In the genomic region with DNA sequence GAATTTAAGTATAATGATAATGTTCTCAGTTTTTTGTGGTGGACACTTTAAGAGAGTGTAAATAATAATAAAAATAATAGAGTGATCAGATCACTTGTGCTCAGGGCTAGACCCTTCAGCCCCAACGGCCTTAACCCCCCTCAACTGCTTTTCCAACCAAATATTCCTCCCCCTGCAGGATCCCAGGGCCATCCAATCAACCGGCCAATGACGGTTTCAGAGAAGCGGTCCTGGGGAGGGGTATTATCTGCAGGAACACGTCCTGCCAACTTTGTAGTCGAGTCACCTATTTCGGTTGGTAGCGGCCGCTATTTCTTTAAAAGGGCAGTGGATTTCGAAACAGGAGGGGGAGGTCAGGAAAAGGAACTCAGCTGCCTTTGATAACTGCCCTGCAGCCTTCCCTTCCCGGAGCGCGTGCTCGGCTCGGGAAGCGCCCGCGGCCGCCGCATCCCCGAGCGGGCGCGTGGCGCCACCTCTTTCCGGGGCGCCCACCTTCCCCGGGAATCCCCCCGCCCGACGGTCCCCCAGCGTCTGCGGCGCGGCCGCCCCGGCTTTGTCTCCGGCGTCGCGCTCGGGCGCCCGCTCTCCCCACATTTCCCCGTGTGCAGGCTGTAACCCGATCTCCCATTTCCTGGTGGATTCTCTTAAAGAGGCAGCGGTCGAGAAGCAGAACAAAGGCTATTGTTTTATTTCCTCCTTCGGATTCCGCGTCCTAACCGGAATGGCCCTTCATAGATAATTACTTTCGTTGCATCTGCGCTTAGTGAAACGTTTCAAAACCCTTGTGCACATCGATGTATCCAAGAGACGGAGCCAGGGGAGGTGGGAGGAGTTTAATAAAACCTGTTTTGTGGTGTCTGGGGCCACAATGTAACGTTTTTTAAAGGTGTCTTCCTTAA, we compare ENCODE assay signal across 1 cellular context.
TF ChIP-seq lines count a peak whose summit lies in the region.

No MANE protein-coding gene starts in this region.

TF ChIP-seq in GM12878, 131 proteins besides CTCF, POLR2A, EP300 and RAD21 (continued from another document and continues in another):
- TF ChIP-seq, protein P1, sequence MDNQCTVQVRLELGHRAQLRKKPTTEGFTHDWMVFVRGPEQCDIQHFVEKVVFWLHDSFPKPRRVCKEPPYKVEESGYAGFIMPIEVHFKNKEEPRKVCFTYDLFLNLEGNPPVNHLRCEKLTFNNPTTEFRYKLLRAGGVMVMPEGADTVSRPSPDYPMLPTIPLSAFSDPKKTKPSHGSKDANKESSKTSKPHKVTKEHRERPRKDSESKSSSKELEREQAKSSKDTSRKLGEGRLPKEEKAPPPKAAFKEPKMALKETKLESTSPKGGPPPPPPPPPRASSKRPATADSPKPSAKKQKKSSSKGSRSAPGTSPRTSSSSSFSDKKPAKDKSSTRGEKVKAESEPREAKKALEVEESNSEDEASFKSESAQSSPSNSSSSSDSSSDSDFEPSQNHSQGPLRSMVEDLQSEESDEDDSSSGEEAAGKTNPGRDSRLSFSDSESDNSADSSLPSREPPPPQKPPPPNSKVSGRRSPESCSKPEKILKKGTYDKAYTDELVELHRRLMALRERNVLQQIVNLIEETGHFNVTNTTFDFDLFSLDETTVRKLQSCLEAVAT (IDR thresholded peaks at IDR 0.05): peak; percentile 94
- TF ChIP-seq TCF12 (IDR thresholded peaks at IDR 0.05; ENCODE audit: low read depth, low read length) (0 out of 2 replicates have a peak, but pooled peaks have one; percentile 20), MXI1 (IDR thresholded peaks at IDR 0.05; ENCODE audit: low read depth, low read length) (0 out of 2 replicates have a peak, but pooled peaks have one; percentile 62), MEF2B (IDR thresholded peaks at IDR 0.05; ENCODE audit: partially characterized antibody, poor library complexity, severe bottlenecking) (peak; percentile 26), LARP7 (IDR thresholded peaks at IDR 0.05) (peak; percentile 67), ZNF207 (IDR thresholded peaks at IDR 0.05; ENCODE audit: borderline replicate concordance) (0 out of 2 replicates have a peak, but pooled peaks have one; percentile 41), POLR2AphosphoS2 (IDR thresholded peaks at IDR 0.05; ENCODE audit: low read depth, low read length) (peak; percentile 66; the same call in 1 of the 2 replicates), SIX5 (IDR thresholded peaks at IDR 0.05; ENCODE audit: low read depth, low read length, severe bottlenecking) (peak; percentile 55), PML (IDR thresholded peaks at IDR 0.05; ENCODE audit: low read length) (peak; percentile 93), PAX5 (IDR thresholded peaks at IDR 0.05; ENCODE audit: borderline replicate concordance, low read depth, low read length) (peak; percentile 94), YY1 (IDR thresholded peaks at IDR 0.05; ENCODE audit: low read depth, low read length) (peak; percentile 39; the same call in 1 of the 2 replicates), NR2C2 (IDR thresholded peaks at IDR 0.05; ENCODE audit: borderline replicate concordance, control insufficient read depth, insufficient read length, low read depth) (no peak), SREBF1 (IDR thresholded peaks at IDR 0.05; ENCODE audit: low read length) (0 out of 2 replicates have a peak, but pooled peaks have one; percentile 25), BRCA1 (IDR thresholded peaks at IDR 0.05; ENCODE audit: low read depth, low read length) (no peak), SPI1 (IDR thresholded peaks at IDR 0.05; ENCODE audit: borderline replicate concordance, insufficient read depth, low read depth, low read length) (0 out of 2 replicates have a peak, but pooled peaks have one; percentile 13), MYC (IDR thresholded peaks at IDR 0.05; ENCODE audit: insufficient read depth, insufficient read length, insufficient replicate concordance, low read length, severe bottlenecking) (peak; percentile 66), ZNF217 (IDR thresholded peaks at IDR 0.05) (peak; percentile 48; the same call in 1 of the 2 replicates), ESRRA (IDR thresholded peaks at IDR 0.05; ENCODE audit: low read length) (no peak), TBL1XR1 (IDR thresholded peaks at IDR 0.05; ENCODE audit: low read depth, low read length) (peak; percentile 70; the same call in 1 of the 2 replicates), ZNF24 (IDR thresholded peaks at IDR 0.05) (0 out of 2 replicates have a peak, but pooled peaks have one; percentile 20), ETV6 (conservative IDR thresholded peaks at IDR 0.05 in 1 of 2, IDR thresholded peaks at IDR 0.05 in 1 of 2; ENCODE audit: borderline replicate concordance in 1 of 2, low read depth in 1 of 2) (peak in 1 of 2 experiments; percentile 96; a peak in 2 of 4 replicates), TAF1 (IDR thresholded peaks at IDR 0.05; ENCODE audit: borderline replicate concordance, low read depth, low read length) (peak; percentile 82), POLR2AphosphoS5 (IDR thresholded peaks at IDR 0.05; ENCODE audit: low read length) (peak; percentile 94), GABPA (IDR thresholded peaks at IDR 0.05; ENCODE audit: low read depth) (no peak), NRF1 (conservative IDR thresholded peaks at IDR 0.05; ENCODE audit: low read depth, low read length) (no peak), RUNX3 (IDR thresholded peaks at IDR 0.05; ENCODE audit: low read length) (peak; percentile 77), MEF2A (IDR thresholded peaks at IDR 0.05; ENCODE audit: insufficient read depth, low read depth, low read length) (0 out of 2 replicates have a peak, but pooled peaks have one; percentile 46), FOXM1 (IDR thresholded peaks at IDR 0.05; ENCODE audit: low read depth, low read length) (peak; percentile 53), CREM (IDR thresholded peaks at IDR 0.05; ENCODE audit: low read depth) (peak; percentile 7; the same call in 1 of the 2 replicates), GATAD2B (conservative IDR thresholded peaks at IDR 0.05; ENCODE audit: low read depth) (peak; percentile 80)
- TF ChIP-seq, protein P2, sequence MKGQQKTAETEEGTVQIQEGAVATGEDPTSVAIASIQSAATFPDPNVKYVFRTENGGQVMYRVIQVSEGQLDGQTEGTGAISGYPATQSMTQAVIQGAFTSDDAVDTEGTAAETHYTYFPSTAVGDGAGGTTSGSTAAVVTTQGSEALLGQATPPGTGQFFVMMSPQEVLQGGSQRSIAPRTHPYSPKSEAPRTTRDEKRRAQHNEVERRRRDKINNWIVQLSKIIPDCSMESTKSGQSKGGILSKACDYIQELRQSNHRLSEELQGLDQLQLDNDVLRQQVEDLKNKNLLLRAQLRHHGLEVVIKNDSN (IDR thresholded peaks at IDR 0.05; ENCODE audit: borderline replicate concordance, extremely low read length, insufficient read depth, low read depth, low read length): no peak
- TF ChIP-seq, protein P3, sequence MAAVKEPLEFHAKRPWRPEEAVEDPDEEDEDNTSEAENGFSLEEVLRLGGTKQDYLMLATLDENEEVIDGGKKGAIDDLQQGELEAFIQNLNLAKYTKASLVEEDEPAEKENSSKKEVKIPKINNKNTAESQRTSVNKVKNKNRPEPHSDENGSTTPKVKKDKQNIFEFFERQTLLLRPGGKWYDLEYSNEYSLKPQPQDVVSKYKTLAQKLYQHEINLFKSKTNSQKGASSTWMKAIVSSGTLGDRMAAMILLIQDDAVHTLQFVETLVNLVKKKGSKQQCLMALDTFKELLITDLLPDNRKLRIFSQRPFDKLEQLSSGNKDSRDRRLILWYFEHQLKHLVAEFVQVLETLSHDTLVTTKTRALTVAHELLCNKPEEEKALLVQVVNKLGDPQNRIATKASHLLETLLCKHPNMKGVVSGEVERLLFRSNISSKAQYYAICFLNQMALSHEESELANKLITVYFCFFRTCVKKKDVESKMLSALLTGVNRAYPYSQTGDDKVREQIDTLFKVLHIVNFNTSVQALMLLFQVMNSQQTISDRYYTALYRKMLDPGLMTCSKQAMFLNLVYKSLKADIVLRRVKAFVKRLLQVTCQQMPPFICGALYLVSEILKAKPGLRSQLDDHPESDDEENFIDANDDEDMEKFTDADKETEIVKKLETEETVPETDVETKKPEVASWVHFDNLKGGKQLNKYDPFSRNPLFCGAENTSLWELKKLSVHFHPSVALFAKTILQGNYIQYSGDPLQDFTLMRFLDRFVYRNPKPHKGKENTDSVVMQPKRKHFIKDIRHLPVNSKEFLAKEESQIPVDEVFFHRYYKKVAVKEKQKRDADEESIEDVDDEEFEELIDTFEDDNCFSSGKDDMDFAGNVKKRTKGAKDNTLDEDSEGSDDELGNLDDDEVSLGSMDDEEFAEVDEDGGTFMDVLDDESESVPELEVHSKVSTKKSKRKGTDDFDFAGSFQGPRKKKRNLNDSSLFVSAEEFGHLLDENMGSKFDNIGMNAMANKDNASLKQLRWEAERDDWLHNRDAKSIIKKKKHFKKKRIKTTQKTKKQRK (IDR thresholded peaks at IDR 0.05; ENCODE audit: low read depth, low read length): no peak
- TF ChIP-seq, protein P4, sequence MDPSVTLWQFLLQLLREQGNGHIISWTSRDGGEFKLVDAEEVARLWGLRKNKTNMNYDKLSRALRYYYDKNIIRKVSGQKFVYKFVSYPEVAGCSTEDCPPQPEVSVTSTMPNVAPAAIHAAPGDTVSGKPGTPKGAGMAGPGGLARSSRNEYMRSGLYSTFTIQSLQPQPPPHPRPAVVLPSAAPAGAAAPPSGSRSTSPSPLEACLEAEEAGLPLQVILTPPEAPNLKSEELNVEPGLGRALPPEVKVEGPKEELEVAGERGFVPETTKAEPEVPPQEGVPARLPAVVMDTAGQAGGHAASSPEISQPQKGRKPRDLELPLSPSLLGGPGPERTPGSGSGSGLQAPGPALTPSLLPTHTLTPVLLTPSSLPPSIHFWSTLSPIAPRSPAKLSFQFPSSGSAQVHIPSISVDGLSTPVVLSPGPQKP (IDR thresholded peaks at IDR 0.05; ENCODE audit: low read depth, low read length): no peak
- TF ChIP-seq, protein P5, sequence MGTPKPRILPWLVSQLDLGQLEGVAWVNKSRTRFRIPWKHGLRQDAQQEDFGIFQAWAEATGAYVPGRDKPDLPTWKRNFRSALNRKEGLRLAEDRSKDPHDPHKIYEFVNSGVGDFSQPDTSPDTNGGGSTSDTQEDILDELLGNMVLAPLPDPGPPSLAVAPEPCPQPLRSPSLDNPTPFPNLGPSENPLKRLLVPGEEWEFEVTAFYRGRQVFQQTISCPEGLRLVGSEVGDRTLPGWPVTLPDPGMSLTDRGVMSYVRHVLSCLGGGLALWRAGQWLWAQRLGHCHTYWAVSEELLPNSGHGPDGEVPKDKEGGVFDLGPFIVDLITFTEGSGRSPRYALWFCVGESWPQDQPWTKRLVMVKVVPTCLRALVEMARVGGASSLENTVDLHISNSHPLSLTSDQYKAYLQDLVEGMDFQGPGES (IDR thresholded peaks at IDR 0.05): no peak
- TF ChIP-seq, protein P6, sequence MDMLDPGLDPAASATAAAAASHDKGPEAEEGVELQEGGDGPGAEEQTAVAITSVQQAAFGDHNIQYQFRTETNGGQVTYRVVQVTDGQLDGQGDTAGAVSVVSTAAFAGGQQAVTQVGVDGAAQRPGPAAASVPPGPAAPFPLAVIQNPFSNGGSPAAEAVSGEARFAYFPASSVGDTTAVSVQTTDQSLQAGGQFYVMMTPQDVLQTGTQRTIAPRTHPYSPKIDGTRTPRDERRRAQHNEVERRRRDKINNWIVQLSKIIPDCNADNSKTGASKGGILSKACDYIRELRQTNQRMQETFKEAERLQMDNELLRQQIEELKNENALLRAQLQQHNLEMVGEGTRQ (IDR thresholded peaks at IDR 0.05; ENCODE audit: borderline replicate concordance, low read depth, low read length): no peak
- TF ChIP-seq, protein P7, sequence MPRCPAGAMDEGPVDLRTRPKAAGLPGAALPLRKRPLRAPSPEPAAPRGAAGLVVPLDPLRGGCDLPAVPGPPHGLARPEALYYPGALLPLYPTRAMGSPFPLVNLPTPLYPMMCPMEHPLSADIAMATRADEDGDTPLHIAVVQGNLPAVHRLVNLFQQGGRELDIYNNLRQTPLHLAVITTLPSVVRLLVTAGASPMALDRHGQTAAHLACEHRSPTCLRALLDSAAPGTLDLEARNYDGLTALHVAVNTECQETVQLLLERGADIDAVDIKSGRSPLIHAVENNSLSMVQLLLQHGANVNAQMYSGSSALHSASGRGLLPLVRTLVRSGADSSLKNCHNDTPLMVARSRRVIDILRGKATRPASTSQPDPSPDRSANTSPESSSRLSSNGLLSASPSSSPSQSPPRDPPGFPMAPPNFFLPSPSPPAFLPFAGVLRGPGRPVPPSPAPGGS (IDR thresholded peaks at IDR 0.05; ENCODE audit: borderline replicate concordance, insufficient read depth, low read depth, low read length, poor library complexity, severe bottlenecking): peak; percentile 82
- TF ChIP-seq, protein P8, sequence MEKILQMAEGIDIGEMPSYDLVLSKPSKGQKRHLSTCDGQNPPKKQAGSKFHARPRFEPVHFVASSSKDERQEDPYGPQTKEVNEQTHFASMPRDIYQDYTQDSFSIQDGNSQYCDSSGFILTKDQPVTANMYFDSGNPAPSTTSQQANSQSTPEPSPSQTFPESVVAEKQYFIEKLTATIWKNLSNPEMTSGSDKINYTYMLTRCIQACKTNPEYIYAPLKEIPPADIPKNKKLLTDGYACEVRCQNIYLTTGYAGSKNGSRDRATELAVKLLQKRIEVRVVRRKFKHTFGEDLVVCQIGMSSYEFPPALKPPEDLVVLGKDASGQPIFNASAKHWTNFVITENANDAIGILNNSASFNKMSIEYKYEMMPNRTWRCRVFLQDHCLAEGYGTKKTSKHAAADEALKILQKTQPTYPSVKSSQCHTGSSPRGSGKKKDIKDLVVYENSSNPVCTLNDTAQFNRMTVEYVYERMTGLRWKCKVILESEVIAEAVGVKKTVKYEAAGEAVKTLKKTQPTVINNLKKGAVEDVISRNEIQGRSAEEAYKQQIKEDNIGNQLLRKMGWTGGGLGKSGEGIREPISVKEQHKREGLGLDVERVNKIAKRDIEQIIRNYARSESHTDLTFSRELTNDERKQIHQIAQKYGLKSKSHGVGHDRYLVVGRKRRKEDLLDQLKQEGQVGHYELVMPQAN (conservative IDR thresholded peaks at IDR 0.05): peak; percentile 52
- TF ChIP-seq, protein P9, sequence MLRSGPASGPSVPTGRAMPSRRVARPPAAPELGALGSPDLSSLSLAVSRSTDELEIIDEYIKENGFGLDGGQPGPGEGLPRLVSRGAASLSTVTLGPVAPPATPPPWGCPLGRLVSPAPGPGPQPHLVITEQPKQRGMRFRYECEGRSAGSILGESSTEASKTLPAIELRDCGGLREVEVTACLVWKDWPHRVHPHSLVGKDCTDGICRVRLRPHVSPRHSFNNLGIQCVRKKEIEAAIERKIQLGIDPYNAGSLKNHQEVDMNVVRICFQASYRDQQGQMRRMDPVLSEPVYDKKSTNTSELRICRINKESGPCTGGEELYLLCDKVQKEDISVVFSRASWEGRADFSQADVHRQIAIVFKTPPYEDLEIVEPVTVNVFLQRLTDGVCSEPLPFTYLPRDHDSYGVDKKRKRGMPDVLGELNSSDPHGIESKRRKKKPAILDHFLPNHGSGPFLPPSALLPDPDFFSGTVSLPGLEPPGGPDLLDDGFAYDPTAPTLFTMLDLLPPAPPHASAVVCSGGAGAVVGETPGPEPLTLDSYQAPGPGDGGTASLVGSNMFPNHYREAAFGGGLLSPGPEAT (IDR thresholded peaks at IDR 0.05; ENCODE audit: low read depth): peak; percentile 84
- TF ChIP-seq, protein P10, sequence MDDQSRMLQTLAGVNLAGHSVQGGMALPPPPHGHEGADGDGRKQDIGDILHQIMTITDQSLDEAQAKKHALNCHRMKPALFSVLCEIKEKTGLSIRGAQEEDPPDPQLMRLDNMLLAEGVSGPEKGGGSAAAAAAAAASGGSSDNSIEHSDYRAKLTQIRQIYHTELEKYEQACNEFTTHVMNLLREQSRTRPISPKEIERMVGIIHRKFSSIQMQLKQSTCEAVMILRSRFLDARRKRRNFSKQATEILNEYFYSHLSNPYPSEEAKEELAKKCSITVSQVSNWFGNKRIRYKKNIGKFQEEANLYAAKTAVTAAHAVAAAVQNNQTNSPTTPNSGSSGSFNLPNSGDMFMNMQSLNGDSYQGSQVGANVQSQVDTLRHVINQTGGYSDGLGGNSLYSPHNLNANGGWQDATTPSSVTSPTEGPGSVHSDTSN (IDR thresholded peaks at IDR 0.05; ENCODE audit: insufficient replicate concordance, low read depth, low read length): no peak
